In the genomic region with DNA sequence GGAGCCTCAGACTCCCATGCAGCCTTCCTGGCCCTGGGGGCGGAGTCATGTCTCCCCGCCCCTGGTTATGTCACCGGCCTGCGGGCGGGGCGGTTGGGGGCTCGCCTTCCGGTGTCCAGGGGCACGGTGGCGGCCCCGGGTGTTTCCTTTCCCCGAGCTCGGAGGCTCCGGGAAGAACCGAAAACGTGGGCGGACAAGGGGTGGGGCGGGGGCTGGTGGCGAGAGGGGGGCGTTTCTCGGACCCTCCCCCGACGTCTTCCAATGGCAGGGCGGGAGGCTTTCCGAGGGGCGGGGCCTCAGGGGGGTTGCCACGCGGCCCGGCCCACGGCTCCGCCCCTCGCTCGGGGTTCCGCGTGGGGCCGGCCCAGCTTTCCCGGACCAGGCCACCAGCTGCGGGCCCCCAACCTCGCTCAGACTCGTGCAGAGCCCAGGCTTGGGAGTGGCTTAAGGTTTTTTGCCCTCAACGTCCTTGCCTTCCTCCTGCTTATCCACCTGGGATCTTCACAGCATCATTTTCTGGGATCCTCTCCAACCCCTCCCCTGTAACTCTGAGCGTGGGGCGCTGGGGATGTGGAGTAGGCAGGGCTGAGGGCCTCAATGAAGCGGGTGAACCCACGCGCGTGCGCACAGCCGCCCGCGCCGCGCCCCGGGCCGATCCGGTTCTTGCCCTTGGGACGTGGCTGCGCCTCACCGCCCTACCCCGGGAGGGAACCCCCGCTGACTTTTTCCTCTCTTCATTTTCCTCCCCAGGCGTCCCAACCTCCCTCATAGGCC, we compare ENCODE assay signal across 9 cellular contexts. TPM values are rescaled to one million over a fixed set of nuclear protein-coding genes. Genes with fewer than 3 reads are reported as not detected.
DNase-seq lines count a peak whose midpoint lies in the region; ATAC-seq and TF ChIP-seq lines count a peak whose summit lies in the region.
"Had no signal": no experiment of that assay in that cellular context is flagged by ENCODE, and none has a peak within 500 bp of the region (broad histone marks: within the 10 kb centered on the region; RNA-seq: fewer than 3 reads in every experiment).

No MANE protein-coding gene starts in this region.

- H3K27me3 ChIP-seq in breast epithelium = peaks cover 25 to 69% of the 10 kb centered on the region in 2 donors

- H3K4me3 ChIP-seq in breast epithelium = peak overlapping the region; percentile 45 to 71 (median 63)

- TF ChIP-seq POLR2A in breast epithelium (IDR thresholded peaks at IDR 0.05) = no peak

- intact Hi-C loops in breast epithelium (cut with DNase I; ENCODE audit: low total_unique reads) = no loop called here

- H3K9me3 ChIP-seq in ES-I3 (ENCODE audit: control insufficient read depth, insufficient read depth, low read length) (no peaks in the 10 kb centered on the region), KOPT-K1 (ENCODE audit: insufficient read depth, low read length, poor library complexity, severe bottlenecking) (no peaks in the 10 kb centered on the region), breast epithelium (peaks cover 0 to 5% of the 10 kb centered on the region in 2 donors)

- H3K27ac ChIP-seq in KOPT-K1 (ENCODE audit: low read depth, low read length, poor library complexity, severe bottlenecking) (peak overlapping the region; percentile 92), breast epithelium (peak overlapping the region; percentile 65 to 85)
- H3K27ac ChIP-seq: epithelial cell of prostate had no signal

- DNase-seq in SHP77 treated with DMSO at 0.1 percent for 48 hours (lab: John Stamatoyannopoulos, UW) = peak; percentile 75
- no peak for DNase-seq in breast epithelium (ENCODE audit: low spot score in 2 of 2)
- DNase-seq in kidney tubule cell (ENCODE audit: low spot score) = peak; percentile 71
- peak; percentile 53 for DNase-seq in stimulated activated CD4-positive, alpha-beta T cell treated with anti-CD3 and anti-CD28 coated beads, Interleukin-4, amount 100 ng/mL, for 1 hour

- H3K9ac ChIP-seq in ES-I3 (ENCODE audit: low read depth, low read length) = peak overlapping the region; percentile 82

- peaks cover 11% of the 10 kb centered on the region; the same call in 1 of the 2 replicates for H3K4me1 ChIP-seq in ES-I3 (ENCODE audit: insufficient read depth, low read length)
- H3K4me1 ChIP-seq in breast epithelium = peaks cover 0 to 6% of the 10 kb centered on the region in 2 donors

- ATAC-seq in GM21737 (IDR thresholded peaks at IDR 0.05; ENCODE audit: unreplicated experiment) (peak; percentile 75), HG03378 (IDR thresholded peaks at IDR 0.05; ENCODE audit: unreplicated experiment) (no peak)

- no peak for TF ChIP-seq CTCF in breast epithelium (IDR thresholded peaks at IDR 0.05)

- H3K36me3 ChIP-seq in ES-I3 (ENCODE audit: insufficient read depth, low read length) (no peaks in the 10 kb centered on the region), KOPT-K1 (ENCODE audit: insufficient read depth, low read length) (no peaks in the 10 kb centered on the region), breast epithelium (no peaks in the 10 kb centered on the region)

RNA-seq across cellular contexts. Expression of a gene that starts 2.1 kb away (rescaled TPM):
- 10 to 100 TPM in 2 of 3 donors, 1 to 10 TPM in 1; 8.9 to 81.4 (median 24.6) TPM for total RNA-seq in breast epithelium

Comparison
In these comparisons a context has a peak if more than half of its experiments do, and no peak if none do; other contexts are left out.
1. DNase-seq: peak in SHP77 treated with DMSO at 0.1 percent for 48 hours (single experiment), kidney tubule cell (single experiment) and stimulated activated CD4-positive, alpha-beta T cell treated with anti-CD3 and anti-CD28 coated beads, Interleukin-4, amount 100 ng/mL, for 1 hour (single experiment); none in breast epithelium (0 of 2).